In the genomic region with DNA sequence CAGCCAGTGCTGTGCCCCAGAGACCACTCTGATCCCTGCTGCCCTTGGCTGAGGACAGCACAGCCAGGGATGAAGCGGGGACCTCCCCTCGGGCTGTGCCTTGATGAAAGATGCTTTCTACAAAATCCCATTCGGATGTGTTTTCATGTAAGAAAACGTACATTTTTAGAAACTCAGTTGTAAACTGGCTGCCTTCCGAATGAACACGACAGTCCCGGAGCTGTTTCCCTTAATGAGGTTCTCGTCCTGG, we compare ENCODE assay signal across 12 cellular contexts.
DNase-seq lines count a peak whose midpoint lies in the region; ATAC-seq and TF ChIP-seq lines count a peak whose summit lies in the region.
"Had no signal": no experiment of that assay in that cellular context is flagged by ENCODE, and none has a peak within 500 bp of the region (broad histone marks: within the 10 kb centered on the region; RNA-seq: fewer than 3 reads in every experiment).

No MANE protein-coding gene starts in this region.

- POLR2A ChIA-PET in activated CD8-positive, alpha-beta T cell treated with anti-CD3 and anti-CD28 coated beads, Interleukin-2, amount 10 ng/mL, durations not matched to agents 7 days and 5 days (lab: Charles Lee) = no interaction called here

- CTCF ChIA-PET in activated CD8-positive, alpha-beta T cell treated with anti-CD3 and anti-CD28 coated beads, Interleukin-2, amount 10 ng/mL, durations not matched to agents 7 days and 5 days (lab: Charles Lee) = no interaction called here

- H3K9me3 Mint-ChIP-seq in natural killer cell treated with Interleukin-12 subunit alpha and Interleukin-12 subunit beta and Interleukin-15 and Interleukin-18, amount 100 ng/mL, for 72 hours = no peaks in the 10 kb centered on the region
- H3K9me3 Mint-ChIP-seq in natural killer cell (peaks cover 0 to 2% of the 10 kb centered on the region in 2 donors), naive B cell (peaks cover 0 to 7% (median 0%) of the 10 kb centered on the region in 7 donors)
- no peaks in the 10 kb centered on the region for H3K9me3 Mint-ChIP-seq in activated CD8-positive, alpha-beta T cell treated with anti-CD3 and anti-CD28 coated beads, Interleukin-2, amount 10 ng/mL, durations not matched to agents 7 days and 5 days (ENCODE audit: insufficient read depth)
- H3K9me3 Mint-ChIP-seq: effector memory CD8-positive, alpha-beta T cell had no signal

- H3K4me3 Mint-ChIP-seq in natural killer cell treated with Interleukin-12 subunit alpha and Interleukin-12 subunit beta and Interleukin-15 and Interleukin-18, amount 100 ng/mL, for 72 hours = peak overlapping the region; percentile 17
- H3K4me3 Mint-ChIP-seq in natural killer cell (no peak overlapping the region), naive B cell (peak overlapping the region; percentile 72 to 95 (median 89))
- H3K4me3 Mint-ChIP-seq in activated CD8-positive, alpha-beta T cell treated with anti-CD3 and anti-CD28 coated beads, Interleukin-2, amount 10 ng/mL, durations not matched to agents 7 days and 5 days = no peak overlapping the region

- peak overlapping the region; percentile 26 for H3K27ac ChIP-seq in caudate nucleus (ENCODE audit: low read depth, low read length)

- intact Hi-C loops in natural killer cell (cut with micrococcal nuclease) = loop anchor here (10.0 kb wide), 1 partner anchor 343 kb away; no protein-coding TSS in a partner anchor

- no peaks in the 10 kb centered on the region for H3K36me3 Mint-ChIP-seq in natural killer cell treated with Interleukin-12 subunit alpha and Interleukin-12 subunit beta and Interleukin-15 and Interleukin-18, amount 100 ng/mL, for 72 hours
- no peaks in the 10 kb centered on the region for H3K36me3 Mint-ChIP-seq in natural killer cell
- no peaks in the 10 kb centered on the region for H3K36me3 Mint-ChIP-seq in naive B cell
- no peaks in the 10 kb centered on the region for H3K36me3 Mint-ChIP-seq in activated CD8-positive, alpha-beta T cell treated with anti-CD3 and anti-CD28 coated beads, Interleukin-2, amount 10 ng/mL, durations not matched to agents 7 days and 5 days (ENCODE audit: low read depth)
- H3K36me3 Mint-ChIP-seq: naive thymus-derived CD4-positive, alpha-beta T cell had no signal

- no peak overlapping the region for H3K27ac Mint-ChIP-seq in natural killer cell treated with Interleukin-12 subunit alpha and Interleukin-12 subunit beta and Interleukin-15 and Interleukin-18, amount 100 ng/mL, for 72 hours
- H3K27ac Mint-ChIP-seq in natural killer cell (no peak overlapping the region), naive B cell (peak overlapping the region; percentile 30 to 99 (median 98))
- H3K27ac Mint-ChIP-seq in activated CD8-positive, alpha-beta T cell treated with anti-CD3 and anti-CD28 coated beads, Interleukin-2, amount 10 ng/mL, durations not matched to agents 7 days and 5 days = no peak overlapping the region

- H3K4me1 Mint-ChIP-seq in natural killer cell treated with Interleukin-12 subunit alpha and Interleukin-12 subunit beta and Interleukin-15 and Interleukin-18, amount 100 ng/mL, for 72 hours (ENCODE audit: low read depth in 2 of 2) = peaks cover 38 to 39% of the 10 kb centered on the region in 2 donors
- H3K4me1 Mint-ChIP-seq in natural killer cell (peaks cover 37 to 44% of the 10 kb centered on the region in 2 donors), naive B cell (peaks cover 70 to 93% (median 87%) of the 10 kb centered on the region in 3 donors)
- peaks cover 52% of the 10 kb centered on the region for H3K4me1 Mint-ChIP-seq in activated CD8-positive, alpha-beta T cell treated with anti-CD3 and anti-CD28 coated beads, Interleukin-2, amount 10 ng/mL, durations not matched to agents 7 days and 5 days (ENCODE audit: low read depth)

- no peaks in the 10 kb centered on the region for H3K27me3 Mint-ChIP-seq in natural killer cell treated with Interleukin-12 subunit alpha and Interleukin-12 subunit beta and Interleukin-15 and Interleukin-18, amount 100 ng/mL, for 72 hours
- no peaks in the 10 kb centered on the region for H3K27me3 Mint-ChIP-seq in natural killer cell (ENCODE audit: low read depth in 2 of 2)
- no peaks in the 10 kb centered on the region for H3K27me3 Mint-ChIP-seq in naive B cell
- H3K27me3 Mint-ChIP-seq in activated CD8-positive, alpha-beta T cell treated with anti-CD3 and anti-CD28 coated beads, Interleukin-2, amount 10 ng/mL, durations not matched to agents 7 days and 5 days (ENCODE audit: low read depth) = peaks cover 2% of the 10 kb centered on the region
- H3K27me3 Mint-ChIP-seq: effector memory CD8-positive, alpha-beta T cell had no signal

- no peak for DNase-seq in natural killer cell treated with Interleukin-12 subunit alpha and Interleukin-12 subunit beta and Interleukin-15 and Interleukin-18, amount 100 ng/mL, for 72 hours (ENCODE audit: low spot score)
- DNase-seq in natural killer cell (no peak), caudate nucleus (lab: John Stamatoyannopoulos, UW) (no peak), naive B cell (no peak), RKO (ENCODE audit: low spot score) (no peak), GM19238 (ENCODE audit: insufficient read length, low spot score) (no peak)
- no peak for DNase-seq in activated CD8-positive, alpha-beta T cell treated with anti-CD3 and anti-CD28 coated beads, Interleukin-2, amount 10 ng/mL, durations not matched to agents 7 days and 5 days
- no peak for DNase-seq in activated CD4-positive, alpha-beta T cell treated with anti-CD3 and anti-CD28 coated beads, Interleukin-2, amount 50 U/mL, for 1 hour
- DNase-seq: activated CD4-positive, alpha-beta T cell treated with anti-CD3 and anti-CD28 coated beads for 48 hours; effector memory CD8-positive, alpha-beta T cell; naive thymus-derived CD4-positive, alpha-beta T cell; NCI-H524 treated with DMSO at 0.1 percent for 48 hours had no signal

- ATAC-seq in natural killer cell treated with Interleukin-12 subunit alpha and Interleukin-12 subunit beta and Interleukin-15 and Interleukin-18, amount 100 ng/mL, for 72 hours = no peak
- ATAC-seq in natural killer cell = no peak
- ATAC-seq in naive B cell (ENCODE audit: low read depth in 2 of 2) = no peak
- no peak for ATAC-seq in activated CD8-positive, alpha-beta T cell treated with anti-CD3 and anti-CD28 coated beads, Interleukin-2, amount 10 ng/mL, durations not matched to agents 7 days and 5 days
- ATAC-seq: effector memory CD8-positive, alpha-beta T cell; naive thymus-derived CD4-positive, alpha-beta T cell had no signal

- no peak for TF ChIP-seq CTCF in natural killer cell (IDR thresholded peaks at IDR 0.05)

Comparison
In these comparisons a context has a peak if more than half of its experiments do, and no peak if none do; other contexts are left out.
1. H3K4me3 Mint-ChIP-seq: peak in natural killer cell treated with Interleukin-12 subunit alpha and Interleukin-12 subunit beta and Interleukin-15 and Interleukin-18, amount 100 ng/mL, for 72 hours (single experiment) and naive B cell (8 of 8); none in natural killer cell (single experiment) and activated CD8-positive, alpha-beta T cell treated with anti-CD3 and anti-CD28 coated beads, Interleukin-2, amount 10 ng/mL, durations not matched to agents 7 days and 5 days (single experiment).
2. H3K27ac Mint-ChIP-seq: peak in naive B cell (6 of 6); none in natural killer cell treated with Interleukin-12 subunit alpha and Interleukin-12 subunit beta and Interleukin-15 and Interleukin-18, amount 100 ng/mL, for 72 hours (0 of 2), natural killer cell (0 of 2) and activated CD8-positive, alpha-beta T cell treated with anti-CD3 and anti-CD28 coated beads, Interleukin-2, amount 10 ng/mL, durations not matched to agents 7 days and 5 days (single experiment).